In genomic region chr11:91871048-91871447, GRCh38 we compare ENCODE assay signal across 10 cellular contexts.
DNase-seq lines count a peak whose midpoint lies in the region; ATAC-seq, FAIRE-seq and TF ChIP-seq lines count a peak whose summit lies in the region.
"Had no signal": no experiment of that assay in that cellular context is flagged by ENCODE, and none has a peak within 500 bp of the region (broad histone marks: within the 10 kb centered on the region; RNA-seq: fewer than 3 reads in every experiment).

No MANE protein-coding gene starts in this region.

- H3K9me2 ChIP-seq in PC-3 (replicated peaks; ENCODE audit: low read length), result no peaks in the 10 kb centered on the region

- H3K9me3 ChIP-seq in HEK293 (ENCODE audit: control insufficient read depth, insufficient read depth, low read depth, low read length), result no peaks in the 10 kb centered on the region
- no peaks in the 10 kb centered on the region for H3K9me3 ChIP-seq in PC-3 (ENCODE audit: low read length)
- H3K9me3 ChIP-seq in endothelial cell of umbilical vein (replicated peaks; ENCODE audit: control insufficient read depth, insufficient read depth, low read length), result no peaks in the 10 kb centered on the region
- H3K9me3 ChIP-seq: BLaER1 treated with 17β-estradiol and CSF1 and Interleukin-3, amounts not matched to agents 10 nM and 100 nM had no signal

- H3K27me3 Mint-ChIP-seq in type B pancreatic cell, result peaks cover 9% of the 10 kb centered on the region
- H3K27me3 Mint-ChIP-seq: CD4-positive, CD25-positive, alpha-beta regulatory T cell had no signal

- no peak for TF ChIP-seq POLR2A in endothelial cell of umbilical vein (IDR thresholded peaks at IDR 0.05; ENCODE audit: low read depth, low read length)

- H3K27ac ChIP-seq in HEK293 (ENCODE audit: extremely low read depth, low read depth, low read length) (peak overlapping the region; percentile 71; the same call in 1 of the 2 replicates), PC-3 (ENCODE audit: low read length) (peak overlapping the region; percentile 44), endothelial cell of umbilical vein (ENCODE audit: insufficient read depth, low read depth, low read length) (peak overlapping the region; percentile 83)
- H3K27ac ChIP-seq: BLaER1 treated with 17β-estradiol and CSF1 and Interleukin-3, amounts not matched to agents 10 nM and 100 nM; HL-60 had no signal

- no peak for TF ChIP-seq CTCF in HEK293 (tag by site-specific recombination; IDR thresholded peaks at IDR 0.05)
- no peak for TF ChIP-seq CTCF in PC-3 (conservative IDR thresholded peaks at IDR 0.05; ENCODE audit: low read depth, low read length)
- TF ChIP-seq CTCF in endothelial cell of umbilical vein (IDR thresholded peaks at IDR 0.05; ENCODE audit: extremely low read depth in 1 of 2, insufficient read depth in 1 of 2, low read depth in 1 of 2, low read length in 2 of 2), result no peak
- TF ChIP-seq CTCF in type B pancreatic cell (conservative IDR thresholded peaks at IDR 0.05), result no peak

- no peaks in the 10 kb centered on the region for H3K9me3 Mint-ChIP-seq in type B pancreatic cell

- DNase-seq in PC-3 (no peak), endothelial cell of umbilical vein (ENCODE audit: low read depth, low spot score) (peak; percentile 19), type B pancreatic cell (ENCODE audit: extremely low spot score, unreplicated experiment) (no peak), ACHN (no peak), NCI-H446 (lab: John Stamatoyannopoulos, UW) (no peak)
- DNase-seq: CD4-positive, CD25-positive, alpha-beta regulatory T cell had no signal

- no peaks in the 10 kb centered on the region for H3K9me1 ChIP-seq in endothelial cell of umbilical vein (replicated peaks; ENCODE audit: control insufficient read depth, extremely low read depth, insufficient read depth, low read length)

- POLR2A ChIA-PET in HEK293 (lab: Yijun Ruan, JAX) (no interaction called here), PC-3 (lab: Charles Lee; ENCODE audit: unreplicated experiment) (no interaction called here), endothelial cell of umbilical vein (lab: Charles Lee) (no interaction called here)

- intact Hi-C loops in PC-3 (cut with micrococcal nuclease), result no loop called here
- intact Hi-C loops in endothelial cell of umbilical vein (cut with micrococcal nuclease), result loop anchor here (1.0 kb wide), 1 partner anchor 246 kb away; no protein-coding TSS in a partner anchor

- H4K20me1 ChIP-seq in PC-3 (ENCODE audit: low read length), result no peaks in the 10 kb centered on the region
- no peaks in the 10 kb centered on the region for H4K20me1 ChIP-seq in endothelial cell of umbilical vein (replicated peaks; ENCODE audit: control insufficient read depth, extremely low read depth, insufficient read depth, low read length)
- H4K20me1 ChIP-seq: BLaER1 treated with 17β-estradiol and CSF1 and Interleukin-3, amounts not matched to agents 10 nM and 100 nM had no signal

- no peak overlapping the region for H3K4me3 ChIP-seq in HEK293 (ENCODE audit: low read depth, low read length)
- H3K4me3 ChIP-seq in PC-3 (ENCODE audit: low read length), result no peak overlapping the region
- no peak overlapping the region for H3K4me3 ChIP-seq in endothelial cell of umbilical vein (replicated peaks in 1 of 3; ENCODE audit: insufficient read depth in 1 of 3, low read depth in 1 of 3, low read length in 3 of 3)
- H3K4me3 ChIP-seq: BLaER1 treated with 17β-estradiol and CSF1 and Interleukin-3, amounts not matched to agents 10 nM and 100 nM had no signal

- no peak overlapping the region for H3K27ac Mint-ChIP-seq in type B pancreatic cell
- H3K27ac Mint-ChIP-seq: CD4-positive, CD25-positive, alpha-beta regulatory T cell had no signal

- in situ Hi-C loops in ACHN (cut with HindIII; ENCODE audit: low pct_ligation_motif_present, low pct_unique_long_range_greater_than_20kb, low sequenced_read_pairs), result no loop called here

- no peaks in the 10 kb centered on the region for H3K36me3 ChIP-seq in HEK293 (ENCODE audit: control insufficient read depth in 2 of 2, insufficient read depth in 1 of 2, low read length in 2 of 2)
- no peaks in the 10 kb centered on the region for H3K36me3 ChIP-seq in PC-3 (ENCODE audit: low read depth, low read length)
- H3K36me3 ChIP-seq in endothelial cell of umbilical vein (ENCODE audit: control insufficient read depth in 2 of 2, extremely low read depth in 1 of 2, insufficient read depth in 2 of 2, low read length in 2 of 2), result no peaks in the 10 kb centered on the region
- H3K36me3 ChIP-seq: BLaER1 treated with 17β-estradiol and CSF1 and Interleukin-3, amounts not matched to agents 10 nM and 100 nM had no signal

- dilution Hi-C loops in endothelial cell of umbilical vein (cut with MboI; ENCODE audit: extremely low pct_ligation_motif_present, low sequenced_read_pairs), result no loop called here

- no TSS peak for BruUV-seq in PC-3 (replicated peaks; lab: Mats Ljungman, UMichigan)
- no TSS peak for BruUV-seq in endothelial cell of umbilical vein (replicated peaks; lab: Mats Ljungman, UMichigan)

- H3K79me2 ChIP-seq in PC-3 (ENCODE audit: low read length), result no peaks in the 10 kb centered on the region
- no peaks in the 10 kb centered on the region for H3K79me2 ChIP-seq in endothelial cell of umbilical vein (ENCODE audit: control insufficient read depth, insufficient read depth, low read length)

- no peak for ATAC-seq in PC-3
- ATAC-seq: HCT116 had no signal

- no peaks in the 10 kb centered on the region for H3F3A ChIP-seq in PC-3 (ENCODE audit: low read length, unreplicated experiment)

- H3K4me2 ChIP-seq in PC-3 (ENCODE audit: low read length), result no peak overlapping the region
- peak overlapping the region; percentile 44 for H3K4me2 ChIP-seq in endothelial cell of umbilical vein (ENCODE audit: insufficient read depth, low read length)

- H3K27me3 ChIP-seq in PC-3 (ENCODE audit: low read length), result no peaks in the 10 kb centered on the region
- H3K27me3 ChIP-seq in endothelial cell of umbilical vein (ENCODE audit: control insufficient read depth in 2 of 2, insufficient read depth in 2 of 2, low read length in 2 of 2), result no peaks in the 10 kb centered on the region
- H3K27me3 ChIP-seq: BLaER1 treated with 17β-estradiol and CSF1 and Interleukin-3, amounts not matched to agents 10 nM and 100 nM had no signal

- H3K4me1 ChIP-seq in HEK293 (ENCODE audit: control insufficient read depth, insufficient read depth, low read length) (peaks cover 3% of the 10 kb centered on the region; the same call in 1 of the 2 replicates), PC-3 (ENCODE audit: insufficient read depth, low read length) (peaks cover 24% of the 10 kb centered on the region), endothelial cell of umbilical vein (ENCODE audit: control insufficient read depth, extremely low read depth, insufficient read depth, low read length) (peaks cover 26% of the 10 kb centered on the region)

- no peak for FAIRE-seq in endothelial cell of umbilical vein (lab: Jason Lieb, UNC)

- H3K4me1 Mint-ChIP-seq in type B pancreatic cell (ENCODE audit: unreplicated experiment), result peaks cover 39% of the 10 kb centered on the region
- H3K4me1 Mint-ChIP-seq: CD4-positive, CD25-positive, alpha-beta regulatory T cell had no signal

- no peak overlapping the region for H3K9ac ChIP-seq in PC-3 (ENCODE audit: low read length)
- H3K9ac ChIP-seq in endothelial cell of umbilical vein (replicated peaks; ENCODE audit: extremely low read depth, insufficient read depth, low read length), result no peak overlapping the region
- H3K9ac ChIP-seq: BLaER1 treated with 17β-estradiol and CSF1 and Interleukin-3, amounts not matched to agents 10 nM and 100 nM had no signal

- CTCF ChIA-PET in HEK293 (lab: Yijun Ruan, JAX) (no interaction called here), PC-3 (lab: Charles Lee) (no interaction called here), endothelial cell of umbilical vein (lab: Charles Lee) (no interaction called here)

- no peaks in the 10 kb centered on the region for H3K36me3 Mint-ChIP-seq in type B pancreatic cell
- H3K36me3 Mint-ChIP-seq: CD4-positive, CD25-positive, alpha-beta regulatory T cell had no signal

- no peak overlapping the region for H3K4me3 Mint-ChIP-seq in type B pancreatic cell
- H3K4me3 Mint-ChIP-seq: CD4-positive, CD25-positive, alpha-beta regulatory T cell had no signal

- H2AFZ ChIP-seq in PC-3 (ENCODE audit: low read length) (no peak overlapping the region), endothelial cell of umbilical vein (ENCODE audit: low read depth, low read length) (peak overlapping the region; percentile 87)

TF ChIP-seq in HEK293, 187 proteins besides CTCF, POLR2A, EP300 and RAD21 (continues in another document):
- TF ChIP-seq ZNF292 (tag by site-specific recombination; IDR thresholded peaks at IDR 0.05; ENCODE audit: borderline replicate concordance, low read depth), result no peak
- TF ChIP-seq, protein P1, sequence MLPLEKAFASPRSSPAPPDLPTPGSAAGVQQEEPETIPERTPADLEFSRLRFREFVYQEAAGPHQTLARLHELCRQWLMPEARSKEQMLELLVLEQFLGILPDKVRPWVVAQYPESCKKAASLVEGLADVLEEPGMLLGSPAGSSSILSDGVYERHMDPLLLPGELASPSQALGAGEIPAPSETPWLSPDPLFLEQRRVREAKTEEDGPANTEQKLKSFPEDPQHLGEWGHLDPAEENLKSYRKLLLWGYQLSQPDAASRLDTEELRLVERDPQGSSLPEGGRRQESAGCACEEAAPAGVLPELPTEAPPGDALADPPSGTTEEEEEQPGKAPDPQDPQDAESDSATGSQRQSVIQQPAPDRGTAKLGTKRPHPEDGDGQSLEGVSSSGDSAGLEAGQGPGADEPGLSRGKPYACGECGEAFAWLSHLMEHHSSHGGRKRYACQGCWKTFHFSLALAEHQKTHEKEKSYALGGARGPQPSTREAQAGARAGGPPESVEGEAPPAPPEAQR (tag by site-specific recombination; IDR thresholded peaks at IDR 0.05), result no peak
- no peak for TF ChIP-seq TRIM28 (IDR thresholded peaks at IDR 0.05; ENCODE audit: borderline replicate concordance, low read length)
- no peak for TF ChIP-seq ZNF404 (tag by site-specific recombination; IDR thresholded peaks at IDR 0.05)

TF ChIP-seq in endothelial cell of umbilical vein, 7 proteins besides CTCF, POLR2A, EP300 and RAD21:
- TF ChIP-seq, protein P2, sequence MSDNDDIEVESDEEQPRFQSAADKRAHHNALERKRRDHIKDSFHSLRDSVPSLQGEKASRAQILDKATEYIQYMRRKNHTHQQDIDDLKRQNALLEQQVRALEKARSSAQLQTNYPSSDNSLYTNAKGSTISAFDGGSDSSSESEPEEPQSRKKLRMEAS (IDR thresholded peaks at IDR 0.05; ENCODE audit: insufficient read depth, insufficient read length), result no peak
- TF ChIP-seq GATA2 (IDR thresholded peaks at IDR 0.05; ENCODE audit: insufficient read depth, insufficient read length, low read depth, low read length) (no peak), MYC (IDR thresholded peaks at IDR 0.05; ENCODE audit: low read depth, low read length) (no peak), POLR2AphosphoS5 (IDR thresholded peaks at IDR 0.05; ENCODE audit: insufficient read depth, low read depth, low read length) (no peak), JUN (IDR thresholded peaks at IDR 0.05; ENCODE audit: borderline replicate concordance, insufficient read depth, insufficient read length, low read depth) (no peak), EZH2 (IDR thresholded peaks at IDR 0.05; ENCODE audit: borderline replicate concordance, low read depth, low read length, severe bottlenecking) (no peak), FOS (IDR thresholded peaks at IDR 0.05; ENCODE audit: borderline replicate concordance, insufficient read depth, low read length) (no peak)
